6 cellular contexts compared by ENCODE assay signal in genomic region chr19:13318190-13318589, GRCh38.
"Had no signal": no experiment of that assay in that cellular context is flagged by ENCODE, and none has a peak within 500 bp of the region (broad histone marks: within the 10 kb centered on the region; RNA-seq: fewer than 3 reads in every experiment).

No MANE protein-coding gene starts in this region.

- H3K4me2 ChIP-seq: GM23338 had no signal

- FAIRE-seq: H1, H54, HTR-8/SVneo had no signal

- H3K4me3 ChIP-seq: GM23338 had no signal

- ATAC-seq: GM23338 had no signal

- DNase-seq: H9, HCEC 1CT had no signal

- H2AFZ ChIP-seq: GM23338 had no signal
